ENCODE assay signal across 8 cellular contexts in the genomic region with DNA sequence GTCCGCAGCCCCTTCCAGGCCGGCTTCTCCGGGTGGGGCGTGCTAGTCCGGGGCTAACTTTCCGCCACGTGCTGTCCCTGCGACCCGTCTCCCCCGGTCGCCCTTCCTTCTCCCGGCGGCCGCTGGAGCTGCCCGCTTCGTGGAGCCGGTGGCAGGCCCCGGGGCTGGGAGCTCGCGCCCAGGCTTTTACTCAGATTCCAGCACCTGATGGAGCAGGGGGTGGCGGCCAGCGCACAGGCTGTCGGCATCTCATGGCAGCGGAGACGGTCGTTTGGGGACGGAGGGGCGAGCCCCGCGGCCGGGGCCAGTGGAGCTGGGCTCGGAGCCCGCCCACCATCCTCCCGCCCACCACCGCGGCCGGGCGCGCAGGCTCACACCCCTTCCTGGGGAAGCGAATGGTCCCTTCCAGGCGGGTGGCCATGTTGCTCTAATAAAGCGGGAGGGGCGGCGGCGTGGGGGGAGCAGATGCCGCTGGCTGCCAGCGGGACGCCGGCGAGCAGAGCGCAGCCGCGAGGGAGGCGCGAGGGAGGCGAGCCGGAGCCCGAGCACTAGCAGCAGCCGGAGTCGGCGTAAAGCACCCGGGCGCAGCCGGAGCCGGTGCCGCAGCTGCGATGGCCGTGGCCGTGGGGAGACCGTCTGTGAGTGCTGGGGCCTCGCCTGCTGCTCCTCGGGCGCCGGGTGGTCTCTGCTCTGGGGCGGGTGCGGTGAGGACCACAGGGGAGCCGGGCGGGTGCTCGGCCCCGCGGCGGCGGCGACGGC. TPM values are rescaled to one million over a fixed set of nuclear protein-coding genes. Genes with fewer than 3 reads are reported as not detected.
DNase-seq lines count a peak whose midpoint lies in the region; ATAC-seq and TF ChIP-seq lines count a peak whose summit lies in the region.

TSS of gene SEPTIN11 (plus strand) at position 460 of the 759 bp plus-strand sequence. CDS start at position 612, 152 bp downstream.

- no TSS peak for BruUV-seq in mammary epithelial cell (replicated peaks; lab: Mats Ljungman, UMichigan)

- CTCF ChIA-PET in mammary epithelial cell (lab: Charles Lee; ENCODE audit: low non-redundant PET) = no interaction called here

- H3K9ac ChIP-seq in mammary epithelial cell (ENCODE audit: insufficient read depth, low read length) (peak within 1 kb of the TSS; percentile 86), smooth muscle cell (ENCODE audit: low read depth) (peak within 1 kb of the TSS; percentile 89)

- DNase-seq in ACHN = peak; percentile 88
- DNase-seq in NCI-H2227 (lab: John Stamatoyannopoulos, UW; ENCODE audit: unreplicated experiment) = peak; percentile 93
- peak; percentile 92 for DNase-seq in mammary epithelial cell
- peak; percentile 91 for DNase-seq in iPS-NIHi7 (ENCODE audit: extremely low spot score)
- peak; percentile 83 for DNase-seq in smooth muscle cell (lab: John Stamatoyannopoulos, UW; ENCODE audit: unreplicated experiment)

- H3K27ac ChIP-seq in mammary epithelial cell (ENCODE audit: insufficient read depth, low read depth, low read length) = peak within 1 kb of the TSS; percentile 80
- peak within 1 kb of the TSS; percentile 89 for H3K27ac ChIP-seq in smooth muscle cell (ENCODE audit: low read depth)

- WGBS in mammary epithelial cell (ENCODE audit: low coverage, missing lambda C conversion rate) = 0% methylated on average over 12 of the region's 85 CpGs
- under 1% methylated on average over 65 of the region's 85 CpGs for WGBS in smooth muscle cell (ENCODE audit: low lambda C conversion rate)

- no peak for TF ChIP-seq CTCF in WI38 (IDR thresholded peaks at IDR 0.05; ENCODE audit: low read depth, low read length)
- no peak for TF ChIP-seq CTCF in mammary epithelial cell (conservative IDR thresholded peaks at IDR 0.05 in 1 of 2, IDR thresholded peaks at IDR 0.05 in 1 of 2; ENCODE audit: extremely low read depth in 1 of 2, insufficient read depth in 1 of 2, low read depth in 1 of 2, low read length in 2 of 2)
- TF ChIP-seq CTCF in smooth muscle cell (IDR thresholded peaks at IDR 0.05; ENCODE audit: borderline replicate concordance, insufficient read depth, poor library complexity, severe bottlenecking) = no peak

- dilution Hi-C loops in mammary epithelial cell (cut with HindIII; ENCODE audit: low sequenced_read_pairs) = no loop called here

- intact Hi-C loops in mammary epithelial cell (cut with micrococcal nuclease) = loop anchor here (1.0 to 10.0 kb wide), 9 partner anchors 35 to 437 kb away; no protein-coding TSS in a partner anchor

- peak within 1 kb of the TSS; percentile 97 for H3K4me3 ChIP-seq in WI38 (ENCODE audit: low read depth, low read length)
- H3K4me3 ChIP-seq in mammary epithelial cell (replicated peaks in 1 of 3; ENCODE audit: insufficient read depth in 1 of 3, low read depth in 2 of 3, low read length in 3 of 3) = peak within 1 kb of the TSS; percentile 61 to 80 (median 70)
- peak within 1 kb of the TSS; percentile 97 for H3K4me3 ChIP-seq in smooth muscle cell

- in situ Hi-C loops in ACHN (cut with HindIII; ENCODE audit: low pct_ligation_motif_present, low pct_unique_long_range_greater_than_20kb, low sequenced_read_pairs) (no loop called here), mammary epithelial cell (cut with MboI; ENCODE audit: low sequenced_read_pairs in 2 of 2) (no loop called here)

- H4K20me1 ChIP-seq in mammary epithelial cell (ENCODE audit: insufficient read depth, low read length) (no peaks in the 10 kb centered on the region), smooth muscle cell (ENCODE audit: low read depth) (peaks cover 40% of the 10 kb centered on the region)

- H3F3A ChIP-seq in smooth muscle cell (ENCODE audit: low read depth) = peaks cover under 1% of the 10 kb centered on the region

- H3K36me3 ChIP-seq in mammary epithelial cell (ENCODE audit: insufficient read depth, low read length) = no peaks in the 10 kb centered on the region
- no peaks in the 10 kb centered on the region for H3K36me3 ChIP-seq in smooth muscle cell (ENCODE audit: low read depth)

- H2AFZ ChIP-seq in mammary epithelial cell (ENCODE audit: low read depth, low read length) = peak within 1 kb of the TSS; percentile 94
- peak within 1 kb of the TSS; percentile 70 for H2AFZ ChIP-seq in smooth muscle cell (ENCODE audit: low read depth)

- peaks cover 19% of the 10 kb centered on the region for H3K4me1 ChIP-seq in mammary epithelial cell (ENCODE audit: insufficient read depth, low read length)
- peaks cover 35% of the 10 kb centered on the region for H3K4me1 ChIP-seq in smooth muscle cell (ENCODE audit: low read depth)

- ATAC-seq in GM18873 (IDR thresholded peaks at IDR 0.05; ENCODE audit: low FRiP score, unreplicated experiment) (peak; percentile 58), HG03135 (IDR thresholded peaks at IDR 0.05; ENCODE audit: unreplicated experiment) (peak; percentile 74)

- H3K79me2 ChIP-seq in mammary epithelial cell (ENCODE audit: insufficient read depth, low read length) (peaks cover 78% of the 10 kb centered on the region), smooth muscle cell (ENCODE audit: low read depth) (peaks cover 66% of the 10 kb centered on the region)

- H3K9me3 ChIP-seq in mammary epithelial cell (replicated peaks; ENCODE audit: insufficient read depth, low read length) (no peaks in the 10 kb centered on the region), smooth muscle cell (replicated peaks; ENCODE audit: low read depth) (no peaks in the 10 kb centered on the region)

- H3K4me2 ChIP-seq in mammary epithelial cell (ENCODE audit: insufficient read depth, low read depth, low read length) (peak within 1 kb of the TSS; percentile 100), smooth muscle cell (peak within 1 kb of the TSS; percentile 89)

- H3K27me3 ChIP-seq in mammary epithelial cell (ENCODE audit: insufficient read depth, low read length) = no peaks in the 10 kb centered on the region
- H3K27me3 ChIP-seq in smooth muscle cell (ENCODE audit: low read depth) = no peaks in the 10 kb centered on the region

RNA-seq across cellular contexts. Expression of gene SEPTIN11, which starts in this region (rescaled TPM):
- total RNA-seq in mammary epithelial cell (100 to 1,000 TPM; 156 to 188 TPM), smooth muscle cell (244 and 285 TPM in 2 replicates)
- polyA plus RNA-seq in mammary epithelial cell (102 TPM), smooth muscle cell (144 and 157 TPM in 2 replicates)
- polyA minus RNA-seq in mammary epithelial cell = 154 TPM

Comparison
In these comparisons a context has a peak if more than half of its experiments do, and no peak if none do; other contexts are left out.
1. Peak in every context shown above with its lines: DNase-seq, ATAC-seq, H3K4me3 ChIP-seq and H3K27ac ChIP-seq.